8 cellular contexts compared by ENCODE assay signal in genomic region chr4:11428701-11429571, GRCh38. TPM values are rescaled to one million over a fixed set of nuclear protein-coding genes. Genes with fewer than 3 reads are reported as not detected.
DNase-seq lines count a peak whose midpoint lies in the region; FAIRE-seq and TF ChIP-seq lines count a peak whose summit lies in the region.

Gene HS3ST1, minus strand, starts transcription at chr4:11428894. Its CDS starts 28,889 bp downstream, at chr4:11400005.

- peak within 1 kb of the TSS; percentile 95 for H3K4me2 ChIP-seq in endothelial cell of umbilical vein (ENCODE audit: insufficient read depth, low read length)

- no peaks in the 10 kb centered on the region for H3K36me3 ChIP-seq in endothelial cell of umbilical vein (ENCODE audit: control insufficient read depth in 2 of 2, extremely low read depth in 1 of 2, insufficient read depth in 2 of 2, low read length in 2 of 2)
- no peaks in the 10 kb centered on the region for H3K36me3 ChIP-seq in mesodermal cell (ENCODE audit: control insufficient read depth, insufficient read depth, low read length)

- CTCF ChIA-PET in endothelial cell of umbilical vein (lab: Charles Lee) = interaction anchor here (0.6 to 3.2 kb wide), 16 partner anchors 16 to 1204 kb away, joined by 3 to 18 read pairs (median 4); no protein-coding TSS in a partner anchor

- H3K9me1 ChIP-seq in endothelial cell of umbilical vein (replicated peaks; ENCODE audit: control insufficient read depth, extremely low read depth, insufficient read depth, low read length) = no peaks in the 10 kb centered on the region

- POLR2A ChIA-PET in endothelial cell of umbilical vein (lab: Charles Lee) = no interaction called here

- H2AFZ ChIP-seq in endothelial cell of umbilical vein (ENCODE audit: low read depth, low read length) = peak within 1 kb of the TSS; percentile 100

- WGBS in mesodermal cell (ENCODE audit: insufficient coverage in 2 of 2), 2 experiments = 0 to 1% methylated on average over 42 to 54 of the region's 75 CpGs

- no peaks in the 10 kb centered on the region for H4K20me1 ChIP-seq in endothelial cell of umbilical vein (replicated peaks; ENCODE audit: control insufficient read depth, extremely low read depth, insufficient read depth, low read length)

- no TSS peak for BruUV-seq in endothelial cell of umbilical vein (replicated peaks; lab: Mats Ljungman, UMichigan)

- H3K27ac ChIP-seq in endothelial cell of umbilical vein (ENCODE audit: insufficient read depth, low read depth, low read length) (no peak within 1 kb of the TSS), mesodermal cell (ENCODE audit: low read depth, low read length, severe bottlenecking) (no peak within 1 kb of the TSS)

- H3K9ac ChIP-seq in endothelial cell of umbilical vein (replicated peaks; ENCODE audit: extremely low read depth, insufficient read depth, low read length) = peak within 1 kb of the TSS; percentile 20

- H3K27me3 ChIP-seq in endothelial cell of umbilical vein (ENCODE audit: control insufficient read depth in 2 of 2, insufficient read depth in 2 of 2, low read length in 2 of 2) = peaks cover 10 to 13% of the 10 kb centered on the region in 2 experiments

- H3K4me3 ChIP-seq in HFF-Myc (replicated peaks; ENCODE audit: low read depth, low read length) (no peak within 1 kb of the TSS), endothelial cell of umbilical vein (replicated peaks in 1 of 3; ENCODE audit: insufficient read depth in 1 of 3, low read depth in 1 of 3, low read length in 3 of 3) (peak within 1 kb of the TSS; percentile 56 to 75 (median 72)), mesodermal cell (ENCODE audit: extremely low read depth, insufficient read depth, low read length, poor library complexity, severe bottlenecking) (peak within 1 kb of the TSS; percentile 53)

- no peak for TF ChIP-seq POLR2A in GM12892 (IDR thresholded peaks at IDR 0.05; ENCODE audit: low read depth, low read length)
- TF ChIP-seq POLR2A in endothelial cell of umbilical vein (IDR thresholded peaks at IDR 0.05; ENCODE audit: low read depth, low read length) = no peak

- peak; percentile 19 for TF ChIP-seq CTCF in HFF-Myc (IDR thresholded peaks at IDR 0.05; ENCODE audit: low read depth, low read length, missing control alignments)
- peak; percentile 65 to 89 for TF ChIP-seq CTCF in endothelial cell of umbilical vein (IDR thresholded peaks at IDR 0.05; ENCODE audit: extremely low read depth in 1 of 2, insufficient read depth in 1 of 2, low read depth in 1 of 2, low read length in 2 of 2)

- H3K4me1 ChIP-seq in endothelial cell of umbilical vein (ENCODE audit: control insufficient read depth, extremely low read depth, insufficient read depth, low read length) (peaks cover 23% of the 10 kb centered on the region), mesodermal cell (ENCODE audit: control insufficient read depth, insufficient read depth, low read length, poor library complexity, severe bottlenecking) (peaks cover 16% of the 10 kb centered on the region)

- no peaks in the 10 kb centered on the region for H3K79me2 ChIP-seq in endothelial cell of umbilical vein (ENCODE audit: control insufficient read depth, insufficient read depth, low read length)

- H3K9me3 ChIP-seq in endothelial cell of umbilical vein (replicated peaks; ENCODE audit: control insufficient read depth, insufficient read depth, low read length) (no peaks in the 10 kb centered on the region), mesodermal cell (ENCODE audit: control insufficient read depth, low read length) (no peaks in the 10 kb centered on the region)

- DNase-seq in GM12892 (ENCODE audit: insufficient read length) (peak; percentile 59), HFF-Myc (ENCODE audit: extremely low read depth, low read depth) (no peak), NCI-H1048 (lab: John Stamatoyannopoulos, UW) (peak; percentile 47), endothelial cell of umbilical vein (ENCODE audit: low read depth, low spot score) (peak; percentile 75), superior temporal gyrus (ENCODE audit: extremely low spot score) (no peak)
- DNase-seq in activated CD4-positive, alpha-beta T cell treated with anti-CD3 and anti-CD28 coated beads for 48 hours = peak; percentile 60
- DNase-seq in stimulated activated CD8-positive, alpha-beta memory T cell treated with anti-CD3 and anti-CD28 coated beads, Interleukin-15, amount 100 ng/mL, for 48 hours (ENCODE audit: low read depth in 2 of 2) = peak; percentile 28 to 30

- intact Hi-C loops in endothelial cell of umbilical vein (cut with micrococcal nuclease) = loop anchor here (1.0 to 5.0 kb wide), 5 partner anchors 114 to 847 kb away; no protein-coding TSS in a partner anchor

- dilution Hi-C loops in endothelial cell of umbilical vein (cut with MboI; ENCODE audit: extremely low pct_ligation_motif_present, low sequenced_read_pairs) = no loop called here

- peak; percentile 77 for FAIRE-seq in GM12892 (lab: Jason Lieb, UNC)
- FAIRE-seq in endothelial cell of umbilical vein (lab: Jason Lieb, UNC) = peak; percentile 61

TF ChIP-seq in endothelial cell of umbilical vein, 7 proteins besides CTCF, POLR2A, EP300 and RAD21:
- TF ChIP-seq EZH2 (IDR thresholded peaks at IDR 0.05; ENCODE audit: borderline replicate concordance, low read depth, low read length, severe bottlenecking) = no peak
- peak; percentile 27 for TF ChIP-seq POLR2AphosphoS5 (IDR thresholded peaks at IDR 0.05; ENCODE audit: insufficient read depth, low read depth, low read length)

RNA-seq across cellular contexts. Expression of gene HS3ST1, which starts in this region (rescaled TPM):
- 0.32 TPM for polyA plus RNA-seq in GM12892 (2012; ENCODE audit: missing spikeins)
- total RNA-seq in endothelial cell of umbilical vein = 0.92 and 1.3 TPM in 2 replicates
- polyA plus RNA-seq in endothelial cell of umbilical vein = 0.14 and 0.49 TPM in 2 replicates
- 0.23 and 0.31 TPM in 2 replicates for polyA plus RNA-seq in endothelial cell of umbilical vein (2011; cell fraction: cytosol; rRNA removed)
- 0.03 and 0.08 TPM in 2 replicates for polyA plus RNA-seq in endothelial cell of umbilical vein (2011; cell fraction: nucleus; rRNA removed)
- polyA plus RNA-seq in endothelial cell of umbilical vein (2012) = 0.18 and 0.27 TPM in 2 replicates
- 0.15 and 0.97 TPM in 2 replicates for polyA minus RNA-seq in endothelial cell of umbilical vein
- 0.72 TPM for polyA minus RNA-seq in endothelial cell of umbilical vein (2011; cell fraction: cytosol; rRNA and poly(A)+ RNA removed)
- 0.34 TPM in 1 of 2 replicates, not detected in the other for polyA minus RNA-seq in endothelial cell of umbilical vein (2011; cell fraction: nucleus; rRNA and poly(A)+ RNA removed)
- 6.2 TPM for polyA plus RNA-seq in mesodermal cell (2013, experiment 1 of 2)
- 4.0 TPM for polyA plus RNA-seq in mesodermal cell (2013, experiment 2 of 2)

Comparison
In these comparisons a context has a peak if more than half of its experiments do, and no peak if none do; other contexts are left out.
1. DNase-seq: peak in GM12892 (single experiment), NCI-H1048 (single experiment), activated CD4-positive, alpha-beta T cell treated with anti-CD3 and anti-CD28 coated beads for 48 hours (single experiment), endothelial cell of umbilical vein (single experiment) and stimulated activated CD8-positive, alpha-beta memory T cell treated with anti-CD3 and anti-CD28 coated beads, Interleukin-15, amount 100 ng/mL, for 48 hours (2 of 2); none in HFF-Myc (single experiment) and superior temporal gyrus (single experiment).